In the genomic region with DNA sequence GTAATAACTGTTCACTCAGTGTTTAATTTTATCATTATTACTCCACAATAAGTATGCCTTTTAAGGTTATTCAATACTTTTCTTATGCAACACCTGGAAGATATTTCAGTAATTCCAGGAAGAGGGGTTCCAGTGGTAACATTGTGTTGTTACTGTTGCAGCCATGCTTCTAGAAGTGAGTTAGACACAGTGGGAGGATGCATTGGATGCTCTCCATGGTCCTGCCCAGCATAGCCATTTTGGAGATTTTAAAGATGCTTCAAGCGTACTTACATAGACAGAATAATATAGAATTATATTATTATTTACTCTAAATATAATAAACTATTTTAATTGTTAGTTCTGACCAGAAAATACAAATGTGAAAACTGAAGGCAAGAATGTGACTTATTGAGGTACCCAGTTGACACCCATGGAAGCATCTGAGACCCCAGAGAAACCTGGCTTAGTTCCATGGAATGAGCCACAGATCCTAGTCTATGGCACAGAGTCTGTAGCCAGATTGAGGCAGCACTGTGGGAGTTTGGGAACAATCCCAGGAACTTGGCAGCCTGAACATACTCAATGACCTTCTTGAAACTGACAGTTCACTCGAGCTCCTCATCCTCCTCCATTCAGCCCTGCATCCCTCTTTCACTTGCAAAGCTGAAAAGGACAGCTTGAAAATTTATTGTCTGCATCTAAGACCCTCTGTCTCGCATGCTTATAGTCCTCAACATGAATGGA, we compare ENCODE assay signal across 1 cellular context.
TF ChIP-seq lines count a peak whose summit lies in the region.

No MANE protein-coding gene starts in this region.

TF ChIP-seq in HepG2, 621 proteins besides CTCF, POLR2A, EP300 and RAD21 (continued from another document):
- TF ChIP-seq, protein P1, sequence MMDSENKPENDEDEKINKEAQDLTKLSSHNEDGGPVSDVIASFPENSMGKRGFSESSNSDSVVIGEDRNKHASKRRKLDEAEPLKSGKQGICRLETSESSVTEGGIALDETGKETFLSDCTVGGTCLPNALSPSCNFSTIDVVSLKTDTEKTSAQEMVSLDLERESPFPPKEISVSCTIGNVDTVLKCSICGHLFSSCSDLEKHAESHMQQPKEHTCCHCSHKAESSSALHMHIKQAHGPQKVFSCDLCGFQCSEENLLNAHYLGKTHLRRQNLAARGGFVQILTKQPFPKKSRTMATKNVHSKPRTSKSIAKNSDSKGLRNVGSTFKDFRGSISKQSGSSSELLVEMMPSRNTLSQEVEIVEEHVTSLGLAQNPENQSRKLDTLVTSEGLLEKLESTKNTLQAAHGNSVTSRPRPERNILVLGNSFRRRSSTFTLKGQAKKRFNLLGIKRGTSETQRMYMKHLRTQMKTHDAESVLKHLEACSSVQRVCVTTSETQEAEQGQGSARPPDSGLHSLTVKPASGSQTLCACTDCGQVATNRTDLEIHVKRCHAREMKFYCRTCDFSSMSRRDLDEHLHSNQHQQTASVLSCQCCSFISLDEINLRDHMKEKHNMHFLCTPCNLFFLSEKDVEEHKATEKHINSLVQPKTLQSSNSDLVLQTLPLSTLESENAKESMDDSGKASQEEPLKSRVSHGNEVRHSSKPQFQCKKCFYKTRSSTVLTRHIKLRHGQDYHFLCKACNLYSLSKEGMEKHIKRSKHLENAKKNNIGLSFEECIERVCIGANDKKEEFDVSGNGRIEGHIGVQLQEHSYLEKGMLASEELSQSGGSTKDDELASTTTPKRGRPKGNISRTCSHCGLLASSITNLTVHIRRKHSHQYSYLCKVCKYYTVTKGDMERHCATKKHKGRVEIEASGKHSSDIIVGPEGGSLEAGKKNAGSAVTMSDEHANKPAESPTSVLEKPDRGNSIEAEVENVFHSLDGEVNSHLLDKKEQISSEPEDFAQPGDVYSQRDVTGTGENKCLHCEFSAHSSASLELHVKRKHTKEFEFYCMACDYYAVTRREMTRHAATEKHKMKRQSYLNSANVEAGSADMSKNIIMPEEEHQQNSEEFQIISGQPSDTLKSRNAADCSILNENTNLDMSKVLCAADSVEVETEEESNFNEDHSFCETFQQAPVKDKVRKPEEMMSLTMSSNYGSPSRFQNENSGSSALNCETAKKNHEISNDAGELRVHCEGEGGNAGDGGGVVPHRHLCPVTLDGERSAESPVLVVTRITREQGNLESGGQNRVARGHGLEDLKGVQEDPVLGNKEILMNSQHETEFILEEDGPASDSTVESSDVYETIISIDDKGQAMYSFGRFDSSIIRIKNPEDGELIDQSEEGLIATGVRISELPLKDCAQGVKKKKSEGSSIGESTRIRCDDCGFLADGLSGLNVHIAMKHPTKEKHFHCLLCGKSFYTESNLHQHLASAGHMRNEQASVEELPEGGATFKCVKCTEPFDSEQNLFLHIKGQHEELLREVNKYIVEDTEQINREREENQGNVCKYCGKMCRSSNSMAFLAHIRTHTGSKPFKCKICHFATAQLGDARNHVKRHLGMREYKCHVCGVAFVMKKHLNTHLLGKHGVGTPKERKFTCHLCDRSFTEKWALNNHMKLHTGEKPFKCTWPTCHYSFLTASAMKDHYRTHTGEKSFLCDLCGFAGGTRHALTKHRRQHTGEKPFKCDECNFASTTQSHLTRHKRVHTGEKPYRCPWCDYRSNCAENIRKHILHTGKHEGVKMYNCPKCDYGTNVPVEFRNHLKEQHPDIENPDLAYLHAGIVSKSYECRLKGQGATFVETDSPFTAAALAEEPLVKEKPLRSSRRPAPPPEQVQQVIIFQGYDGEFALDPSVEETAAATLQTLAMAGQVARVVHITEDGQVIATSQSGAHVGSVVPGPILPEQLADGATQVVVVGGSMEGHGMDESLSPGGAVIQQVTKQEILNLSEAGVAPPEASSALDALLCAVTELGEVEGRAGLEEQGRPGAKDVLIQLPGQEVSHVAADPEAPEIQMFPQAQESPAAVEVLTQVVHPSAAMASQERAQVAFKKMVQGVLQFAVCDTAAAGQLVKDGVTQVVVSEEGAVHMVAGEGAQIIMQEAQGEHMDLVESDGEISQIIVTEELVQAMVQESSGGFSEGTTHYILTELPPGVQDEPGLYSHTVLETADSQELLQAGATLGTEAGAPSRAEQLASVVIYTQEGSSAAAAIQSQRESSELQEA (CRISPR knock-in tag; IDR thresholded peaks at IDR 0.05; ENCODE audit: not compliant biosample characterization) = no peak
- TF ChIP-seq JUND (CRISPR knock-in tag; IDR thresholded peaks at IDR 0.05) (no peak), SMAD9 (CRISPR knock-in tag; IDR thresholded peaks at IDR 0.05) (no peak), ZSCAN22 (CRISPR knock-in tag; IDR thresholded peaks at IDR 0.05) (no peak), ZNF790 (CRISPR knock-in tag; IDR thresholded peaks at IDR 0.05; ENCODE audit: borderline replicate concordance) (no peak)
- TF ChIP-seq, protein P2, sequence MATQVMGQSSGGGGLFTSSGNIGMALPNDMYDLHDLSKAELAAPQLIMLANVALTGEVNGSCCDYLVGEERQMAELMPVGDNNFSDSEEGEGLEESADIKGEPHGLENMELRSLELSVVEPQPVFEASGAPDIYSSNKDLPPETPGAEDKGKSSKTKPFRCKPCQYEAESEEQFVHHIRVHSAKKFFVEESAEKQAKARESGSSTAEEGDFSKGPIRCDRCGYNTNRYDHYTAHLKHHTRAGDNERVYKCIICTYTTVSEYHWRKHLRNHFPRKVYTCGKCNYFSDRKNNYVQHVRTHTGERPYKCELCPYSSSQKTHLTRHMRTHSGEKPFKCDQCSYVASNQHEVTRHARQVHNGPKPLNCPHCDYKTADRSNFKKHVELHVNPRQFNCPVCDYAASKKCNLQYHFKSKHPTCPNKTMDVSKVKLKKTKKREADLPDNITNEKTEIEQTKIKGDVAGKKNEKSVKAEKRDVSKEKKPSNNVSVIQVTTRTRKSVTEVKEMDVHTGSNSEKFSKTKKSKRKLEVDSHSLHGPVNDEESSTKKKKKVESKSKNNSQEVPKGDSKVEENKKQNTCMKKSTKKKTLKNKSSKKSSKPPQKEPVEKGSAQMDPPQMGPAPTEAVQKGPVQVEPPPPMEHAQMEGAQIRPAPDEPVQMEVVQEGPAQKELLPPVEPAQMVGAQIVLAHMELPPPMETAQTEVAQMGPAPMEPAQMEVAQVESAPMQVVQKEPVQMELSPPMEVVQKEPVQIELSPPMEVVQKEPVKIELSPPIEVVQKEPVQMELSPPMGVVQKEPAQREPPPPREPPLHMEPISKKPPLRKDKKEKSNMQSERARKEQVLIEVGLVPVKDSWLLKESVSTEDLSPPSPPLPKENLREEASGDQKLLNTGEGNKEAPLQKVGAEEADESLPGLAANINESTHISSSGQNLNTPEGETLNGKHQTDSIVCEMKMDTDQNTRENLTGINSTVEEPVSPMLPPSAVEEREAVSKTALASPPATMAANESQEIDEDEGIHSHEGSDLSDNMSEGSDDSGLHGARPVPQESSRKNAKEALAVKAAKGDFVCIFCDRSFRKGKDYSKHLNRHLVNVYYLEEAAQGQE (IDR thresholded peaks at IDR 0.05; ENCODE audit: borderline replicate concordance in 1 of 2, low read depth in 1 of 2, low read length in 2 of 2) = peak; percentile 29 to 89
TF ChIP-seq in HepG2: peak in this region for 2.
